30 cellular contexts compared by ENCODE assay signal in genomic region chr6:149771185-149771584, GRCh38.
"Had no signal": no experiment of that assay in that cellular context is flagged by ENCODE, and none has a peak within 500 bp of the region (broad histone marks: within the 10 kb centered on the region; RNA-seq: fewer than 3 reads in every experiment).

No MANE protein-coding gene starts in this region.

- H3K27me3 ChIP-seq: pancreas, stomach, testis, thyroid gland, transverse colon, upper lobe of left lung, vagina had no signal

- H3K27me3 Mint-ChIP-seq: naive thymus-derived CD8-positive, alpha-beta T cell; stimulated activated naive B cell treated with anti-CD40 and anti-IgM and Interleukin-4, amounts not matched to agents 10 μg/mL and 1 μg/mL and 100 μg/mL, for 72 hours had no signal

- H3K27ac Mint-ChIP-seq: nephron; stimulated activated naive B cell treated with anti-CD40 and anti-IgM and Interleukin-4, amounts not matched to agents 10 μg/mL and 1 μg/mL and 100 μg/mL, for 72 hours had no signal

- H3K4me1 ChIP-seq: lower lobe of right lung, pancreas, prostate gland, testis, thyroid gland, transverse colon, vagina had no signal

- H3K4me1 Mint-ChIP-seq: nephron, neural crest cell had no signal

- ATAC-seq: left cardiac atrium; left lobe of liver; lower lobe of right lung; naive thymus-derived CD8-positive, alpha-beta T cell; pancreas; right cardiac atrium; sciatic nerve; stimulated activated naive B cell treated with anti-CD40 and anti-IgM and Interleukin-4, amounts not matched to agents 10 μg/mL and 1 μg/mL and 100 μg/mL, for 72 hours; stimulated activated naive CD8-positive, alpha-beta T cell treated with anti-CD3 and anti-CD28 coated beads, Interleukin-15, Interleukin-2, amounts not matched to agents 100 U/mL and 50 U/mL, for 24 hours had no signal

- FAIRE-seq: keratinocyte, pancreas had no signal

- H3K4me3 Mint-ChIP-seq: naive thymus-derived CD8-positive, alpha-beta T cell; nephron; neural crest cell; stimulated activated naive B cell treated with anti-CD40 and anti-IgM and Interleukin-4, amounts not matched to agents 10 μg/mL and 1 μg/mL and 100 μg/mL, for 72 hours had no signal

- H3K27ac ChIP-seq: lower lobe of right lung, pancreas, prostate gland, skin epidermis, testis, thyroid gland, transverse colon, upper lobe of left lung, vagina had no signal

- H3K9me3 ChIP-seq: lower lobe of right lung, pancreas, prostate gland, stomach, testis, thyroid gland, transverse colon, vagina had no signal

- H3K4me3 ChIP-seq: lower lobe of right lung, pancreas, prostate gland, skin epidermis, stomach, testis, thyroid gland, transverse colon, upper lobe of left lung, vagina had no signal

- DNase-seq: kidney glomerular epithelial cell; left cardiac atrium; lower lobe of right lung; mammary epithelial cell; mesenchymal stem cell; naive thymus-derived CD8-positive, alpha-beta T cell; nucleus accumbens; pancreas; posterior cingulate gyrus; retina; right cardiac atrium; stimulated activated CD4-positive, alpha-beta T cell treated with anti-CD3 and anti-CD28 coated beads, Interleukin-12 subunit alpha, Interleukin-12 subunit beta, amount 100 ng/mL, for 4 hours; stimulated activated CD4-positive, alpha-beta T cell treated with anti-CD3 and anti-CD28 coated beads, Interleukin-15, amount 100 ng/mL, for 24 hours; stimulated activated CD4-positive, alpha-beta T cell treated with anti-CD3 and anti-CD28 coated beads, Interleukin-2, amount 100 ng/mL, for 24 hours; stimulated activated CD4-positive, alpha-beta T cell treated with anti-CD3 and anti-CD28 coated beads, Interleukin-4, amount 100 ng/mL, for 1 hour; stimulated activated naive B cell treated with anti-CD40 and anti-IgM and Interleukin-4, amounts not matched to agents 10 μg/mL and 1 μg/mL and 100 μg/mL, for 72 hours; stimulated activated naive CD8-positive, alpha-beta T cell treated with anti-CD3 and anti-CD28 coated beads, Interleukin-15, Interleukin-2, amounts not matched to agents 100 U/mL and 50 U/mL, for 24 hours; stomach; testis; thyroid gland; transverse colon; upper lobe of left lung had no signal
